In genomic region chr22:45710469-45710868, GRCh38 we compare ENCODE assay signal across 12 cellular contexts.
"Had no signal": no experiment of that assay in that cellular context is flagged by ENCODE, and none has a peak within 500 bp of the region (broad histone marks: within the 10 kb centered on the region; RNA-seq: fewer than 3 reads in every experiment).

No MANE protein-coding gene starts in this region.

- H3K27ac ChIP-seq: esophagus squamous epithelium, thyroid gland had no signal

- H3K9me3 ChIP-seq: esophagus squamous epithelium, thyroid gland had no signal

- ATAC-seq: activated T-cell treated with anti-CD3 and anti-CD28 coated beads, Interleukin-2, amount 50 U/mL, for 4 hours; sciatic nerve; stimulated activated memory B cell treated with anti-CD40 and anti-IgM and Interleukin-4, amounts not matched to agents 10 μg/mL and 1 μg/mL and 100 μg/mL, for 72 hours had no signal

- H3K27me3 ChIP-seq: esophagus squamous epithelium, thyroid gland had no signal

- H3K36me3 ChIP-seq: thyroid gland had no signal

- DNase-seq: activated CD4-positive, alpha-beta T cell treated with anti-CD3 and anti-CD28 coated beads, Interleukin-2, amount 50 U/mL, for 48 hours; activated CD4-positive, CD25-positive, alpha-beta regulatory T cell treated with anti-CD3 and anti-CD28 coated beads, Interleukin-2, amount 50 U/mL, for 72 hours; activated gamma-delta T cell; activated naive CD8-positive, alpha-beta T cell treated with anti-CD3 and anti-CD28 coated beads for 36 hours; activated T-cell treated with anti-CD3 and anti-CD28 coated beads, Interleukin-2, amount 50 U/mL, for 4 hours; effector CD8-positive, alpha-beta T cell; esophagus squamous epithelium; glutamatergic neuron; immature natural killer cell; thyroid gland had no signal

- H3K4me3 ChIP-seq: esophagus squamous epithelium, thyroid gland had no signal
